Comparison of ENCODE assay signal across 1 cellular context in genomic region chr1:3156936-3157335, GRCh38.
TF ChIP-seq lines count a peak whose summit lies in the region.

No MANE protein-coding gene starts in this region.

TF ChIP-seq in H1, 55 proteins besides CTCF, POLR2A, EP300 and RAD21 (continued from another document):
- no peak for TF ChIP-seq HDAC6 (IDR thresholded peaks at IDR 0.05; ENCODE audit: low read depth, low read length)
TF ChIP-seq in H1: peak in this region for 0.
